22 cellular contexts compared by ENCODE assay signal in genomic region chr4:13525606-13526281, GRCh38. TPM values are rescaled to one million over a fixed set of nuclear protein-coding genes. Genes with fewer than 3 reads are reported as not detected.
"Had no signal": no experiment of that assay in that cellular context is flagged by ENCODE, and none has a peak within 500 bp of the region (broad histone marks: within the 10 kb centered on the region; RNA-seq: fewer than 3 reads in every experiment).

No MANE protein-coding gene starts in this region.

- H3K27ac ChIP-seq: colonic mucosa, neutrophil, parathyroid adenoma, spleen, tibial nerve had no signal

- H3K36me3 ChIP-seq: colonic mucosa, neutrophil, spleen had no signal

- H3K9me3 ChIP-seq: colonic mucosa had no signal

- DNase-seq: activated CD8-positive, alpha-beta T cell treated with anti-CD3 and anti-CD28 coated beads, Interleukin-2, amount 10 ng/mL, durations not matched to agents 7 days and 5 days; activated naive CD4-positive, alpha-beta T cell treated with anti-CD3 and anti-CD28 coated beads, Interleukin-2, amount 10 ng/mL, durations not matched to agents 7 days and 5 days; activated naive CD8-positive, alpha-beta T cell treated with anti-CD3 and anti-CD28 coated beads, Interleukin-2, amount 50 U/mL, for 24 hours; activated T-cell treated with anti-CD3 and anti-CD28 coated beads, Interleukin-2, amount 50 U/mL, for 4 hours; aorta; colonic mucosa; erythroblast; foreskin melanocyte; glutamatergic neuron; hypothalamus; kidney; stimulated activated naive CD8-positive, alpha-beta T cell treated with anti-CD3 and anti-CD28 coated beads, Interleukin-15, Interleukin-2, amounts not matched to agents 100 U/mL and 50 U/mL, for 24 hours; T1000 had no signal

- H3K4me1 ChIP-seq: colonic mucosa, parathyroid adenoma had no signal

- H3K4me3 ChIP-seq: colonic mucosa, lung, tibial nerve had no signal

RNA-seq across cellular contexts. Expression of gene NKX3-2, which starts 18.6 kb away (rescaled TPM):
- total RNA-seq: activated CD4-positive, alpha-beta T cell treated with anti-CD3 and anti-CD28 coated beads, Interleukin-2, amount 10 ng/mL, durations not matched to agents 24 days and 14 days; activated CD8-positive, alpha-beta T cell treated with anti-CD3 and anti-CD28 coated beads, Interleukin-2, amount 10 ng/mL, durations not matched to agents 7 days and 5 days; activated T-cell treated with anti-CD3 and anti-CD28 coated beads, Interleukin-2, amount 50 U/mL, for 4 hours; kidney; left lobe of liver; lung; natural killer cell treated with Interleukin-12 subunit alpha and Interleukin-12 subunit beta and Interleukin-15 and Interleukin-18, amount 100 ng/mL, for 72 hours; sciatic nerve had no signal
